ENCODE assay signal across 9 cellular contexts in genomic region chr16:89936981-89937380, GRCh38.
"Had no signal": no experiment of that assay in that cellular context is flagged by ENCODE, and none has a peak within 500 bp of the region (broad histone marks: within the 10 kb centered on the region; RNA-seq: fewer than 3 reads in every experiment).

No MANE protein-coding gene starts in this region.

- H3K4me1 ChIP-seq: HAP-1 had no signal

- H3K4me3 ChIP-seq: GM23248, HAP-1 had no signal

- H3K9me3 ChIP-seq: HAP-1 had no signal

- H3K36me3 Mint-ChIP-seq: IgD-negative memory B cell had no signal

- H3K9ac ChIP-seq: GM23248 had no signal

- H2AFZ ChIP-seq: GM23248 had no signal

- H3K27ac Mint-ChIP-seq: HFFc6 had no signal

- DNase-seq: GM23248, GOT3, H7, HFFc6, KG1 had no signal

- H3K27ac ChIP-seq: GM23248, HL-60 had no signal

- FAIRE-seq: HepG2 had no signal

- H3K4me3 Mint-ChIP-seq: HFFc6, IgD-negative memory B cell had no signal

- H3K9me3 Mint-ChIP-seq: HFFc6, IgD-negative memory B cell had no signal
